ENCODE assay signal across 8 cellular contexts in the genomic region with DNA sequence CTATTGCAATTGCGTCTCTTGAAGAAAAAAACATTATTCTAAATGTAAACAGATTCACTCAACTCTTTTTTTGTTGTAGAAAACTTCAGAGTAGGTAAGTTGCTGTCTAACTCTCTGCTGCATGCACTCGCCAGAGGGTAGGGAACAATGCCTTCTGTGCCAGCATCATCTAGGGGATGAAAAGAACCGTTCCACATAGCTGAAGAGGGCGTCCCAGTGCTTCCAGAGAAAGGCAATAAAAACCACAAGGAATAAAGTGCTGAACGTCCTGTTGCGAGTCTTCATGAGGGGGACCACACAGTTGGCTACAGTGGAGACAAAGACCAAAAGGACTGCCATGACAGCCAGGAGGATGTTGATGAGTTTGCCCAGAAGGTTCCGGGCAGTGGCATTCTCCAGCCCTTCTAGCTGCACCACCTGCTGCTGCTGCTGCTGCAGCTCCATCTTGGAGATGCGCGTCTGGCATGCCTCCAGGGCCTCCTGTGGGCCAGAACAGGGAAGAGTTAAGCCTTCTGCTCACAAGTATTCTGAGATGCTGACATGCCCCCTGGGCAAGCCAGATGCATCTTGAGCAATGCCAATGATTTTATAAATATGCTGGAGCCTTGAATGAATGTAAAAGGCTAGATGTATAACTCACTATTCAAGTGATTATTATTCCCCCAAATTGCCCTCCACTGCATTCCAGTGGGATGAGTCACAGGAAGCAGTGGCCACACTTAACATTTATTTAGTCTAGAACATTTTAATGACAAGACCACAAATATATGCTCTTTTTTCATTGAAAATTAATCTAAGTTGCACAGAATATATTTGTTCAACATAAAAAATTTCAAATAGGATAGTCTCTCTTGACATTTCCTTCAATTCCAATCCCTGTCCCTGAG. TPM values are rescaled to one million over a fixed set of nuclear protein-coding genes. Genes with fewer than 3 reads are reported as not detected.
DNase-seq lines count a peak whose midpoint lies in the region; ATAC-seq and TF ChIP-seq lines count a peak whose summit lies in the region.

No MANE protein-coding gene starts in this region.

- no peaks in the 10 kb centered on the region for H3K36me3 ChIP-seq in BJ (ENCODE audit: control insufficient read depth, insufficient read depth, low read length)
- H3K36me3 ChIP-seq in mesendoderm (ENCODE audit: control insufficient read depth, insufficient read depth, low read length) = no peaks in the 10 kb centered on the region

- H3K79me1 ChIP-seq in mesendoderm (ENCODE audit: low read length) = no peaks in the 10 kb centered on the region

- no peaks in the 10 kb centered on the region for H3K79me2 ChIP-seq in mesendoderm (ENCODE audit: control insufficient read depth, insufficient read depth, low read length)

- H2BK120ac ChIP-seq in mesendoderm (ENCODE audit: low read depth, low read length) = no peak overlapping the region

- H2BK5ac ChIP-seq in mesendoderm (ENCODE audit: low read length) = no peak overlapping the region

- H3K4me3 ChIP-seq in BJ (ENCODE audit: low read depth, low read length) (no peak overlapping the region), mesendoderm (ENCODE audit: low read length) (no peak overlapping the region)

- no peaks in the 10 kb centered on the region; the same call in 1 of the 2 replicates for H3K27me3 ChIP-seq in BJ (ENCODE audit: control insufficient read depth, insufficient read depth, low read length)
- H3K27me3 ChIP-seq in mesendoderm (ENCODE audit: insufficient read depth, low read length, poor library complexity) = no peaks in the 10 kb centered on the region

- peak; percentile 14; the same call in 1 of the 2 replicates for TF ChIP-seq CTCF in BJ (IDR thresholded peaks at IDR 0.05; ENCODE audit: insufficient read depth, low read depth, low read length)

- no peak overlapping the region for H3K56ac ChIP-seq in mesendoderm (ENCODE audit: low read length)

- no peak overlapping the region for H3K9ac ChIP-seq in mesendoderm (ENCODE audit: low read length)

- H3K27ac ChIP-seq in caudate nucleus (ENCODE audit: low read depth, low read length) = peak overlapping the region; percentile 26
- H3K27ac ChIP-seq in mesendoderm (ENCODE audit: low read depth, low read length) = no peak overlapping the region

- no peak overlapping the region for H4K5ac ChIP-seq in mesendoderm (ENCODE audit: low read length)

- no CpG with 5 or more reads among the region's 9 CpGs for WGBS in mesendoderm (ENCODE audit: extremely low coverage, insufficient coverage, low lambda C conversion rate)

- peak; percentile 88 for DNase-seq in BJ (ENCODE audit: low read depth)
- peak; percentile 99 for DNase-seq in M059J (ENCODE audit: low read depth)
- peak in 35 of 61 donors; percentile 1 to 53 (median 25) for DNase-seq in caudate nucleus (lab: John Stamatoyannopoulos, UW)
- DNase-seq in mesendoderm = peak; percentile 79
- no peak for DNase-seq in GF-D8 (lab: John Stamatoyannopoulos, UW)

- no peak overlapping the region for H2AK5ac ChIP-seq in mesendoderm (ENCODE audit: low read length)

- H3K4me1 ChIP-seq in mesendoderm (ENCODE audit: control insufficient read depth, low read depth, low read length) = peaks cover 5% of the 10 kb centered on the region

- CTCF ChIA-PET in BJ (lab: Yijun Ruan, JAX) = interaction anchor here (1.0 to 1.2 kb wide), 4 partner anchors 14 to 177 kb away, joined by 4 to 11 read pairs (median 4); no protein-coding TSS in a partner anchor

- H3K4me2 ChIP-seq in mesendoderm (ENCODE audit: low read length) = no peak overlapping the region

- no peak overlapping the region for H4K8ac ChIP-seq in mesendoderm (ENCODE audit: low read depth, low read length)

- no peak overlapping the region for H3K18ac ChIP-seq in mesendoderm (ENCODE audit: low read length)

- POLR2A ChIA-PET in BJ (lab: Charles Lee) = interaction anchor here (0.6 kb wide), 1 partner anchor 402 kb away, joined by 4 read pairs; a partner anchor contains a TSS

- no peak overlapping the region for H2BK15ac ChIP-seq in mesendoderm (replicated peaks; ENCODE audit: low read depth)

- no peak for ATAC-seq in HG02759 (IDR thresholded peaks at IDR 0.05; ENCODE audit: unreplicated experiment)
- no peak for ATAC-seq in GM21381 (IDR thresholded peaks at IDR 0.05; ENCODE audit: unreplicated experiment)
- no peak for ATAC-seq in GM19035 (IDR thresholded peaks at IDR 0.05; ENCODE audit: unreplicated experiment)

- H3K23ac ChIP-seq in mesendoderm (ENCODE audit: low read length) = no peak overlapping the region

- H3K4ac ChIP-seq in mesendoderm (ENCODE audit: low read depth, low read length) = no peak overlapping the region

RNA-seq across cellular contexts. Expression of a gene that starts 45.1 kb away (rescaled TPM):
- 84.6 and 128 TPM in 2 replicates for polyA plus RNA-seq in BJ (2011; rRNA removed)
- 84.0 and 88.3 TPM in 2 replicates for polyA minus RNA-seq in BJ (2011; rRNA and poly(A)+ RNA removed)
- 76.9 and 126 TPM in 2 replicates for total RNA-seq in M059J (2014; rRNA removed; shearing (Covaris generic))
- 94.2 TPM for polyA plus RNA-seq in mesendoderm (2013, experiment 1 of 2)
- 90.0 TPM for polyA plus RNA-seq in mesendoderm (2013, experiment 2 of 2)
